Comparison of ENCODE assay signal across 8 cellular contexts in the genomic region with DNA sequence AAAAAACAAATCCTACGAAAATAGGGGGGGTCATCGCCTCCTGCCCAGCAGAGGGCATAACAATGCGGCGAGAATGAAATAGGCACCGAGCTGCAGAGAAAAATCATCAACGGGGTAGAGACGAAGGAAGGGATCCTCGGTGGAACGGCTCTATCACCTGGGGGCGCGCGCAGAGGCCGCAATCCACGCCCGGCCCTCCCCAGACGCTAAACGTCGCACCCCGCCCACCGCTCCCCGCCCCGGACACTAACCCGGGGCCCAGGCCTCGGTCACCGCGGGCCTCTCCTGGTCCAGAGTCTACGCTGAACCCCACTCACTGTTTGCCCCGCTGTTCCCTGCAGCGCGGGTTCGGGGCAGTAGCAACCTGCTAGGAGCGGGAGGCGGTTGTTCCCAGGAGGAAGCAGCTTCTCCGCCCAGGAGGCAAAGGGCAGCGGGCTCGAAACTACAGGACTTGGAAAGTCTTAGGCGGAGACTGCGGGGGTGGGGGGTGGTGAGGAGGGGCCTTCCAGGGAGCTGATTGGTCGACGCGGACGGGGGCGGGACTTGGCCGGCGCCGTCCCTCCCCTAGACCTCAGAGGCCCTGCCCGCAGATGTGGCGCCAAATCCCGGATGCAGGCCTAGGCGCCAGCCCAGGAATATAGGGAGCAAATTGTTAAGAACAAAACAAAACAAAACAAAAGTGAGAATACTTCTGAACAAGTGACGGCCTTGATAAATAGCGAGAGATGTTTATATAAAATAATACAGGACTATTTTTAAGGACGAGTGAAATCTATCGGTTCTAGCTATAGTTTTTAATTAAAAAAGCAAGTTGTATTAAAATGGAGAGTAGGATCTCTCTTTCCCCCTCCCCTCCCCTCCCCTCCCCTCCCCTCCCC. TPM values are rescaled to one million over a fixed set of nuclear protein-coding genes. Genes with fewer than 3 reads are reported as not detected.
A peak's percentile ranks its signal among the peaks of the same experiment; 100 is the strongest.
DNase-seq lines count a peak whose midpoint lies in the region; ATAC-seq and TF ChIP-seq lines count a peak whose summit lies in the region.

A gene with protein sequence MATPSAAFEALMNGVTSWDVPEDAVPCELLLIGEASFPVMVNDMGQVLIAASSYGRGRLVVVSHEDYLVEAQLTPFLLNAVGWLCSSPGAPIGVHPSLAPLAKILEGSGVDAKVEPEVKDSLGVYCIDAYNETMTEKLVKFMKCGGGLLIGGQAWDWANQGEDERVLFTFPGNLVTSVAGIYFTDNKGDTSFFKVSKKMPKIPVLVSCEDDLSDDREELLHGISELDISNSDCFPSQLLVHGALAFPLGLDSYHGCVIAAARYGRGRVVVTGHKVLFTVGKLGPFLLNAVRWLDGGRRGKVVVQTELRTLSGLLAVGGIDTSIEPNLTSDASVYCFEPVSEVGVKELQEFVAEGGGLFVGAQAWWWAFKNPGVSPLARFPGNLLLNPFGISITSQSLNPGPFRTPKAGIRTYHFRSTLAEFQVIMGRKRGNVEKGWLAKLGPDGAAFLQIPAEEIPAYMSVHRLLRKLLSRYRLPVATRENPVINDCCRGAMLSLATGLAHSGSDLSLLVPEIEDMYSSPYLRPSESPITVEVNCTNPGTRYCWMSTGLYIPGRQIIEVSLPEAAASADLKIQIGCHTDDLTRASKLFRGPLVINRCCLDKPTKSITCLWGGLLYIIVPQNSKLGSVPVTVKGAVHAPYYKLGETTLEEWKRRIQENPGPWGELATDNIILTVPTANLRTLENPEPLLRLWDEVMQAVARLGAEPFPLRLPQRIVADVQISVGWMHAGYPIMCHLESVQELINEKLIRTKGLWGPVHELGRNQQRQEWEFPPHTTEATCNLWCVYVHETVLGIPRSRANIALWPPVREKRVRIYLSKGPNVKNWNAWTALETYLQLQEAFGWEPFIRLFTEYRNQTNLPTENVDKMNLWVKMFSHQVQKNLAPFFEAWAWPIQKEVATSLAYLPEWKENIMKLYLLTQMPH (minus strand): TSS at position 467 of the 878 bp plus-strand sequence. CDS start 25,568 bp downstream, outside the sequence.

- H3K27me3 Mint-ChIP-seq in T-cell = no peaks in the 10 kb centered on the region

- H3K4me3 Mint-ChIP-seq in T-cell = peak within 1 kb of the TSS; percentile 82 to 92 (median 89)

- intact Hi-C loops in cardiac septum (cut with DNase I) (loop anchor here (1.0 to 10.0 kb wide), 2 partner anchors 20 to 517 kb away; a partner anchor contains a TSS), posterior cingulate gyrus (cut with DNase I) (loop anchor here (2.0 kb wide), 1 partner anchor 17 kb away; no protein-coding TSS in a partner anchor)

- CTCF ChIA-PET in T-cell (lab: Charles Lee) = interaction anchor here (0.5 to 2.0 kb wide), 14 partner anchors 9 to 1600 kb away, joined by 3 to 14 read pairs (median 4); no protein-coding TSS in a partner anchor

- H3K36me3 ChIP-seq in upper lobe of left lung = no peaks in the 10 kb centered on the region

- peak within 1 kb of the TSS; percentile 66 to 95 (median 81) for H3K4me3 ChIP-seq in upper lobe of left lung

- POLR2A ChIA-PET in T-cell (lab: Charles Lee) = interaction anchor here (0.6 to 0.7 kb wide), 5 partner anchors 13 to 1642 kb away, joined by 3 to 13 read pairs (median 4); no protein-coding TSS in a partner anchor

- TF ChIP-seq CTCF in GM12874 (IDR thresholded peaks at IDR 0.05; ENCODE audit: insufficient read depth, low read depth, low read length) = peak; percentile 27
- TF ChIP-seq CTCF in upper lobe of left lung (IDR thresholded peaks at IDR 0.05) = peak in 4 of 6 experiments; percentile 4 to 33 (median 12)

- H3K27ac Mint-ChIP-seq in T-cell = peak within 1 kb of the TSS; percentile 85 to 93

- no peaks in the 10 kb centered on the region for H3K9me3 Mint-ChIP-seq in T-cell

- no peaks in the 10 kb centered on the region for H3K36me3 Mint-ChIP-seq in T-cell

- peaks cover 31 to 36% (median 34%) of the 10 kb centered on the region in 3 donors for H3K4me1 Mint-ChIP-seq in T-cell

- DNase-seq in NCI-H128 (lab: John Stamatoyannopoulos, UW; ENCODE audit: unreplicated experiment) (peak; percentile 67), T-cell (peak; percentile 70 to 89 (median 84)), cardiac septum (ENCODE audit: low spot score) (peak; percentile 98), posterior cingulate gyrus (peak; percentile 91 to 99 (median 94)), upper lobe of left lung (peak; percentile 95 to 98)

- H3K27me3 ChIP-seq in upper lobe of left lung = no peaks in the 10 kb centered on the region

- TF ChIP-seq POLR2A in upper lobe of left lung (IDR thresholded peaks at IDR 0.05) = peak in 1 of 4 donors; percentile 73

- peaks cover 14 to 24% (median 19%) of the 10 kb centered on the region in 4 donors for H3K4me1 ChIP-seq in upper lobe of left lung

- H3K9me3 ChIP-seq in upper lobe of left lung = no peaks in the 10 kb centered on the region

- ATAC-seq in HG02759 (IDR thresholded peaks at IDR 0.05; ENCODE audit: unreplicated experiment) (peak; percentile 94), T-cell (replicated peaks in 1 of 4) (peak; percentile 95 to 96 (median 96)), upper lobe of left lung (ENCODE audit: low FRiP score in 2 of 2) (peak; percentile 99)

- peak within 1 kb of the TSS; percentile 44 for H3K27ac ChIP-seq in adipose tissue (ENCODE audit: low read depth, low read length)
- peak within 1 kb of the TSS; percentile 92 to 98 (median 93) for H3K27ac ChIP-seq in upper lobe of left lung

- WGBS in adipose tissue, 3 donors = 2 to 3% (median 2%) methylated on average over 54 of the region's 54 CpGs
- 3 to 5% methylated on average over 26 to 43 of the region's 54 CpGs for WGBS in upper lobe of left lung, 2 donors

- no peak for TF ChIP-seq EP300 in upper lobe of left lung (IDR thresholded peaks at IDR 0.05)

RNA-seq across cellular contexts. Expression of the gene that starts here (rescaled TPM):
- total RNA-seq in T-cell (10 to 100 TPM; 12.9 to 15.0 (median 13.5) TPM), cardiac septum (46.3 TPM), upper lobe of left lung (10 to 100 TPM; 17.8 to 40.1 (median 26.5) TPM)
- polyA plus RNA-seq in adipose tissue = 10 to 100 TPM; 12.2 to 42.3 (median 21.8) TPM

Comparison
In these comparisons a context has a peak if more than half of its experiments do, and no peak if none do; other contexts are left out.
1. Peak in every context shown above with its lines: DNase-seq, ATAC-seq, H3K4me3 ChIP-seq and H3K27ac ChIP-seq.